10 cellular contexts compared by ENCODE assay signal in genomic region chr15:88465633-88466219, GRCh38. TPM values are rescaled to one million over a fixed set of nuclear protein-coding genes. Genes with fewer than 3 reads are reported as not detected.
DNase-seq lines count a peak whose midpoint lies in the region; ATAC-seq and TF ChIP-seq lines count a peak whose summit lies in the region.
"Had no signal": no experiment of that assay in that cellular context is flagged by ENCODE, and none has a peak within 500 bp of the region (broad histone marks: within the 10 kb centered on the region; RNA-seq: fewer than 3 reads in every experiment).

No MANE protein-coding gene starts in this region.

- peak overlapping the region; percentile 96 for H3K27ac ChIP-seq in mammary epithelial cell (ENCODE audit: insufficient read depth, low read depth, low read length)
- no peak overlapping the region for H3K27ac ChIP-seq in ovary
- H3K27ac ChIP-seq in Peyer's patch: no peak overlapping the region
- H3K27ac ChIP-seq: vagina had no signal

- peak; percentile 14 for DNase-seq in Daoy (ENCODE audit: low read depth)
- DNase-seq in M059J (ENCODE audit: low read depth): peak; percentile 65
- DNase-seq in mammary epithelial cell: peak; percentile 73
- no peak for DNase-seq in naive thymus-derived CD8-positive, alpha-beta T cell
- no peak for DNase-seq in ovary
- no peak for DNase-seq in cerebellar nuclear complex (lab: John Stamatoyannopoulos, UW)
- no peak for DNase-seq in Peyer's patch
- DNase-seq: left colon had no signal

- no peak for TF ChIP-seq POLR2A in ovary (IDR thresholded peaks at IDR 0.05)
- TF ChIP-seq POLR2A in Peyer's patch (IDR thresholded peaks at IDR 0.05): no peak

- WGBS in mammary epithelial cell (ENCODE audit: low coverage, missing lambda C conversion rate): 100% methylated on average over 4 of the region's 4 CpGs
- WGBS in ovary, 3 donors: 91 to 95% (median 93%) methylated on average over 4 of the region's 4 CpGs

- dilution Hi-C loops in mammary epithelial cell (cut with HindIII; ENCODE audit: low sequenced_read_pairs): no loop called here

- peaks cover 57% of the 10 kb centered on the region for H3K79me2 ChIP-seq in mammary epithelial cell (ENCODE audit: insufficient read depth, low read length)

- H3K4me2 ChIP-seq in mammary epithelial cell (ENCODE audit: insufficient read depth, low read depth, low read length): peak overlapping the region; percentile 79

- in situ Hi-C loops in mammary epithelial cell (cut with MboI; ENCODE audit: low sequenced_read_pairs in 2 of 2): loop anchor here in 1 of 2 donors (10.0 kb wide), 1 partner anchor 149 kb away; no protein-coding TSS in a partner anchor

- H3K36me3 ChIP-seq in mammary epithelial cell (ENCODE audit: insufficient read depth, low read length) (peaks cover 14% of the 10 kb centered on the region), ovary (no peaks in the 10 kb centered on the region), Peyer's patch (peaks cover 0 to 30% (median 0%) of the 10 kb centered on the region in 3 donors)

- H4K20me1 ChIP-seq in mammary epithelial cell (ENCODE audit: insufficient read depth, low read length): no peaks in the 10 kb centered on the region

- no peak overlapping the region for H3K4me3 ChIP-seq in mammary epithelial cell (replicated peaks in 1 of 3; ENCODE audit: insufficient read depth in 1 of 3, low read depth in 2 of 3, low read length in 3 of 3)
- no peak overlapping the region for H3K4me3 ChIP-seq in ovary
- H3K4me3 ChIP-seq in Peyer's patch: no peak overlapping the region

- no peaks in the 10 kb centered on the region for H3K27me3 Mint-ChIP-seq in naive thymus-derived CD8-positive, alpha-beta T cell

- H3K9me3 Mint-ChIP-seq in naive thymus-derived CD8-positive, alpha-beta T cell: no peaks in the 10 kb centered on the region

- CTCF ChIA-PET in mammary epithelial cell (lab: Charles Lee; ENCODE audit: low non-redundant PET): interaction anchor here (0.5 kb wide), 1 partner anchor 406 kb away, joined by 3 read pairs; no protein-coding TSS in a partner anchor

- no peak overlapping the region for H2AFZ ChIP-seq in mammary epithelial cell (ENCODE audit: low read depth, low read length)

- no peak overlapping the region for H3K9ac ChIP-seq in mammary epithelial cell (ENCODE audit: insufficient read depth, low read length)

- H3K27ac Mint-ChIP-seq in naive thymus-derived CD8-positive, alpha-beta T cell: peak overlapping the region in 2 of 10 donors; percentile 15 to 64

- H3K9me3 ChIP-seq in mammary epithelial cell (replicated peaks; ENCODE audit: insufficient read depth, low read length): no peaks in the 10 kb centered on the region
- H3K9me3 ChIP-seq in ovary: no peaks in the 10 kb centered on the region
- no peaks in the 10 kb centered on the region for H3K9me3 ChIP-seq in Peyer's patch
- H3K9me3 ChIP-seq: vagina had no signal

- H3K27me3 ChIP-seq in mammary epithelial cell (ENCODE audit: insufficient read depth, low read length) (no peaks in the 10 kb centered on the region), ovary (no peaks in the 10 kb centered on the region), Peyer's patch (no peaks in the 10 kb centered on the region)
- H3K27me3 ChIP-seq: vagina had no signal

- no TSS peak for BruUV-seq in mammary epithelial cell (replicated peaks; lab: Mats Ljungman, UMichigan)

- ATAC-seq in naive thymus-derived CD8-positive, alpha-beta T cell: no peak
- ATAC-seq in HG02798 (IDR thresholded peaks at IDR 0.05; ENCODE audit: poor library complexity, unreplicated experiment): no peak
- ATAC-seq: left colon had no signal

- peaks cover 15% of the 10 kb centered on the region for H3K4me1 ChIP-seq in mammary epithelial cell (ENCODE audit: insufficient read depth, low read length)
- peaks cover 11% of the 10 kb centered on the region for H3K4me1 ChIP-seq in ovary (ENCODE audit: insufficient read depth)
- H3K4me1 ChIP-seq in Peyer's patch: peaks cover 0 to 19% (median 2%) of the 10 kb centered on the region in 4 donors

- H3K4me3 Mint-ChIP-seq in naive thymus-derived CD8-positive, alpha-beta T cell: peak overlapping the region; percentile 6 to 97 (median 94)

- H3K36me3 Mint-ChIP-seq in naive thymus-derived CD8-positive, alpha-beta T cell: peaks cover 0 to 49% (median 0%) of the 10 kb centered on the region in 3 donors

- H3K4me1 Mint-ChIP-seq in naive thymus-derived CD8-positive, alpha-beta T cell: peaks cover 16 to 35% (median 26%) of the 10 kb centered on the region in 4 donors

- no peak for TF ChIP-seq EP300 in ovary (IDR thresholded peaks at IDR 0.05)

- TF ChIP-seq CTCF in mammary epithelial cell (conservative IDR thresholded peaks at IDR 0.05 in 1 of 2, IDR thresholded peaks at IDR 0.05 in 1 of 2; ENCODE audit: extremely low read depth in 1 of 2, insufficient read depth in 1 of 2, low read depth in 1 of 2, low read length in 2 of 2) (no peak), ovary (IDR thresholded peaks at IDR 0.05) (no peak), Peyer's patch (IDR thresholded peaks at IDR 0.05) (no peak)

- POLR2A ChIA-PET in naive thymus-derived CD8-positive, alpha-beta T cell (lab: Charles Lee): interaction anchor here (0.9 kb wide), 1 partner anchor 155 kb away, joined by 3 read pairs; the partner anchor contains the start of gene AEN

- intact Hi-C loops in mammary epithelial cell (cut with micrococcal nuclease) (no loop called here), ovary (cut with DNase I) (no loop called here)

RNA-seq across cellular contexts. Expression of gene MRPL46, which starts 1.5 kb away (rescaled TPM):
- total RNA-seq in Daoy (2014; rRNA removed; shearing (Covaris generic)): 21.2 and 23.9 TPM in 2 replicates
- total RNA-seq in M059J (2014; rRNA removed; shearing (Covaris generic)): 19.8 and 29.2 TPM in 2 replicates
- total RNA-seq in mammary epithelial cell: 10 to 100 TPM; 10.8 to 21.6 TPM
- 23.0 TPM for polyA plus RNA-seq in mammary epithelial cell
- polyA minus RNA-seq in mammary epithelial cell: 19.7 TPM
- total RNA-seq in naive thymus-derived CD8-positive, alpha-beta T cell: 10 to 100 TPM; 30.3 to 32.4 TPM
- polyA plus RNA-seq in naive thymus-derived CD8-positive, alpha-beta T cell: 10 to 100 TPM; 41.6 to 61.6 (median 57.2) TPM
- 10 to 100 TPM; 12.1 to 22.4 (median 19.5) TPM for total RNA-seq in ovary
- 10 to 100 TPM; 23.0 to 33.7 TPM for polyA plus RNA-seq in ovary
- total RNA-seq in Peyer's patch: 10 to 100 TPM; 13.7 to 23.3 (median 18.5) TPM

RNA-seq across cellular contexts. Expression of gene MRPS11, which starts 1.8 kb away (rescaled TPM):
- 19.6 and 24.2 TPM in 2 replicates for total RNA-seq in Daoy (2014; rRNA removed; shearing (Covaris generic))
- 49.3 and 69.0 TPM in 2 replicates for total RNA-seq in M059J (2014; rRNA removed; shearing (Covaris generic))
- total RNA-seq in mammary epithelial cell (10 to 100 TPM; 21.2 to 60.2 TPM), ovary (10 to 100 TPM in 6 of 7 donors, 1 to 10 TPM in 1; 8.3 to 26.9 (median 21.4) TPM), Peyer's patch (10 to 100 TPM; 20.7 to 42.9 (median 35.3) TPM)
- polyA plus RNA-seq in mammary epithelial cell (92.3 TPM), ovary (10 to 100 TPM; 21.7 to 32.4 TPM)
- 44.8 TPM for polyA minus RNA-seq in mammary epithelial cell
- total RNA-seq in naive thymus-derived CD8-positive, alpha-beta T cell: 10 to 100 TPM; 28.6 to 32.0 TPM
- 10 to 100 TPM; 59.0 to 71.8 (median 67.1) TPM for polyA plus RNA-seq in naive thymus-derived CD8-positive, alpha-beta T cell

Comparison
In these comparisons a context has a peak if more than half of its experiments do, and no peak if none do; other contexts are left out.
1. DNase-seq: peak in Daoy (single experiment), M059J (single experiment) and mammary epithelial cell (single experiment); none in naive thymus-derived CD8-positive, alpha-beta T cell (0 of 10), ovary (0 of 5), cerebellar nuclear complex (0 of 2) and Peyer's patch (0 of 3).